In genomic region chr5:1111727-1112289, GRCh38 we compare ENCODE assay signal across 8 cellular contexts. TPM values are rescaled to one million over a fixed set of nuclear protein-coding genes. Genes with fewer than 3 reads are reported as not detected.
DNase-seq lines count a peak whose midpoint lies in the region; ATAC-seq and TF ChIP-seq lines count a peak whose summit lies in the region.

Gene SLC12A7 (minus strand): TSS chr5:1112063. CDS start chr5:1111991, 72 bp downstream.

- H3K27ac Mint-ChIP-seq in Calu3 (ENCODE audit: unreplicated experiment) = peak within 1 kb of the TSS; percentile 81

- no peak for TF ChIP-seq CTCF in Calu3 (IDR thresholded peaks at IDR 0.05; ENCODE audit: unreplicated experiment)

- DNase-seq in Calu3 (peak; percentile 85), NCI-H146 treated with DMSO at 0.1 percent for 48 hours (lab: John Stamatoyannopoulos, UW; ENCODE audit: unreplicated experiment) (peak; percentile 20), mesenteric fat pad (ENCODE audit: low spot score) (no peak), Kasumi-1 (lab: John Stamatoyannopoulos, UW) (no peak)
- peak; percentile 58 for DNase-seq in activated CD4-positive, alpha-beta T cell treated with anti-CD3 and anti-CD28 coated beads, Interleukin-2, amount 50 U/mL, for 1 hour
- peak; percentile 48 for DNase-seq in effector CD4-positive, alpha-beta T cell
- DNase-seq in stimulated activated CD8-positive, alpha-beta memory T cell treated with anti-CD3 and anti-CD28 coated beads, Interleukin-2, amount 100 ng/mL, for 48 hours (ENCODE audit: low read depth in 2 of 2) = peak; percentile 43 to 66

- H3K9me3 Mint-ChIP-seq in Calu3 (ENCODE audit: low read depth, unreplicated experiment) = no peaks in the 10 kb centered on the region

- ATAC-seq in GM21619 (IDR thresholded peaks at IDR 0.05; ENCODE audit: unreplicated experiment) = peak; percentile 60

- CTCF ChIA-PET in Calu3 (lab: Charles Lee) = no interaction called here

- H3K4me3 Mint-ChIP-seq in Calu3 (ENCODE audit: low read depth, unreplicated experiment) = peak within 1 kb of the TSS; percentile 88

- no peaks in the 10 kb centered on the region for H3K27me3 Mint-ChIP-seq in Calu3 (ENCODE audit: unreplicated experiment)

- intact Hi-C loops in Calu3 (cut with micrococcal nuclease; ENCODE audit: unreplicated experiment) = no loop called here

- no TSS peak for BruUV-seq in Calu3 (replicated peaks; lab: Mats Ljungman, UMichigan)

- H3K4me1 Mint-ChIP-seq in Calu3 (ENCODE audit: low read depth, unreplicated experiment) = peaks cover 18% of the 10 kb centered on the region

- peaks cover 56% of the 10 kb centered on the region for H3K36me3 Mint-ChIP-seq in Calu3 (ENCODE audit: insufficient read depth, unreplicated experiment)

RNA-seq across cellular contexts. Expression of gene SLC12A7, which starts in this region (rescaled TPM):
- total RNA-seq in Calu3 (2022) = 82.3 and 90.5 TPM in 2 replicates
- 39.4 TPM for total RNA-seq in mesenteric fat pad

Comparison
In these comparisons a context has a peak if more than half of its experiments do, and no peak if none do; other contexts are left out.
1. DNase-seq: peak in Calu3 (single experiment), NCI-H146 treated with DMSO at 0.1 percent for 48 hours (single experiment), activated CD4-positive, alpha-beta T cell treated with anti-CD3 and anti-CD28 coated beads, Interleukin-2, amount 50 U/mL, for 1 hour (single experiment), effector CD4-positive, alpha-beta T cell (single experiment) and stimulated activated CD8-positive, alpha-beta memory T cell treated with anti-CD3 and anti-CD28 coated beads, Interleukin-2, amount 100 ng/mL, for 48 hours (2 of 2); none in mesenteric fat pad (single experiment) and Kasumi-1 (0 of 2).